In the genomic region with DNA sequence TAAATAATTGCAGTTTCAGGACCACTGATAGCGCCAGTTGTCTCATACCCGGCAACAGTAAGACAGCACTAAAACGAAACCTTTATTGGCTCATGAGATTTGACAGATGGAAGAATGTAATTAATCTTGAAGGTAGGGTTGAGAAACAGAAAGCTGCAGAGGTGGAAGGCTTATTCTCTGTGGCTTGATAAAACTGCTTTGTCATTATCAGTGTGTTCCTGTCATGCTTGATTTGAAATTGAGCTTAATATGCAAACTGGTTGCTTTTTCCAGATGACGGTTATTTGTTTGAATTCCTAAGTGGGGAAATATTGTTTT, we compare ENCODE assay signal across 8 cellular contexts. TPM values are rescaled to one million over a fixed set of nuclear protein-coding genes. Genes with fewer than 3 reads are reported as not detected.
DNase-seq lines count a peak whose midpoint lies in the region; ATAC-seq and TF ChIP-seq lines count a peak whose summit lies in the region.

No MANE protein-coding gene starts in this region.

- H3K36me3 Mint-ChIP-seq in activated B cell treated with CpG ODN at 0.5 μM for 24 hours (ENCODE audit: low read depth) (peaks cover 48% of the 10 kb centered on the region), osteocyte (ENCODE audit: unreplicated experiment) (no peaks in the 10 kb centered on the region)

- H3K4me1 Mint-ChIP-seq in activated B cell treated with CpG ODN at 0.5 μM for 24 hours (peaks cover 59% of the 10 kb centered on the region), osteocyte (ENCODE audit: unreplicated experiment) (peaks cover 42% of the 10 kb centered on the region)

- no peaks in the 10 kb centered on the region for H3K27me3 Mint-ChIP-seq in activated B cell treated with CpG ODN at 0.5 μM for 24 hours
- no peaks in the 10 kb centered on the region for H3K27me3 Mint-ChIP-seq in osteocyte (ENCODE audit: unreplicated experiment)

- intact Hi-C loops in activated B cell treated with CpG ODN at 0.5 μM for 24 hours (cut with micrococcal nuclease): loop anchor here (2.0 to 5.0 kb wide), 3 partner anchors 21 to 278 kb away; a partner anchor contains a TSS

- peaks cover 12% of the 10 kb centered on the region; the same call in 1 of the 2 replicates for H3K36me3 ChIP-seq in Karpas-422 (ENCODE audit: insufficient read depth, low read length)

- CTCF ChIA-PET in activated B cell treated with CpG ODN at 0.5 μM for 24 hours (lab: Charles Lee): interaction anchor here (0.7 to 2.6 kb wide), 6 partner anchors 18 to 76 kb away, joined by 3 to 13 read pairs (median 4); a partner anchor contains a TSS

- H3K4me2 ChIP-seq in Karpas-422 (ENCODE audit: low read depth, low read length, poor library complexity, severe bottlenecking): peak overlapping the region; percentile 88

- DNase-seq in DMS 273 (lab: John Stamatoyannopoulos, UW; ENCODE audit: unreplicated experiment): peak; percentile 84
- DNase-seq in Karpas-422: peak; percentile 78
- no peak for DNase-seq in activated B cell treated with CpG ODN at 0.5 μM for 24 hours
- peak; percentile 69 for DNase-seq in fibroblast of pulmonary artery (ENCODE audit: low read depth)
- DNase-seq in osteocyte (ENCODE audit: extremely low spot score, unreplicated experiment): no peak
- no peak for DNase-seq in DMS153 (lab: John Stamatoyannopoulos, UW)

- POLR2A ChIA-PET in activated B cell treated with CpG ODN at 0.5 μM for 24 hours (lab: Charles Lee): interaction anchor here (0.6 to 1.5 kb wide), 4 partner anchors 26 to 171 kb away, joined by 3 to 14 read pairs (median 4); a partner anchor contains a TSS

- H3K27ac Mint-ChIP-seq in activated B cell treated with CpG ODN at 0.5 μM for 24 hours: peak overlapping the region; percentile 95
- H3K27ac Mint-ChIP-seq in osteocyte (ENCODE audit: unreplicated experiment): peak overlapping the region; percentile 97

- peak overlapping the region; percentile 89 for H3K9ac ChIP-seq in Karpas-422 (ENCODE audit: low read length)

- H2AFZ ChIP-seq in Karpas-422 (ENCODE audit: low read length): no peak overlapping the region

- peaks cover 41% of the 10 kb centered on the region for H3K79me2 ChIP-seq in Karpas-422 (ENCODE audit: low read length)

- H4K20me1 ChIP-seq in Karpas-422 (ENCODE audit: insufficient read depth, low read depth, low read length): 0 out of 2 replicates have a peak, but pooled peaks cover 3% of the 10 kb centered on the region

- peak overlapping the region; percentile 73 for H3K27ac ChIP-seq in Karpas-422 (ENCODE audit: low read length)

- H3K4me3 ChIP-seq in Karpas-422 (ENCODE audit: low read length) (peak overlapping the region; percentile 80), fibroblast of pulmonary artery (replicated peaks; ENCODE audit: low read depth, low read length) (peak overlapping the region; percentile 85)

- H3K4me3 Mint-ChIP-seq in activated B cell treated with CpG ODN at 0.5 μM for 24 hours (peak overlapping the region; percentile 98), osteocyte (ENCODE audit: unreplicated experiment) (peak overlapping the region; percentile 94)

- no peaks in the 10 kb centered on the region for H3K9me3 ChIP-seq in Karpas-422 (ENCODE audit: low read length)

- no peaks in the 10 kb centered on the region for H3K27me3 ChIP-seq in Karpas-422 (ENCODE audit: low read length)

- TF ChIP-seq CTCF in activated B cell treated with CpG ODN at 0.5 μM for 24 hours (IDR thresholded peaks at IDR 0.05): no peak
- TF ChIP-seq CTCF in fibroblast of pulmonary artery (IDR thresholded peaks at IDR 0.05; ENCODE audit: low read length, missing control alignments): no peak
- no peak for TF ChIP-seq CTCF in osteocyte (IDR thresholded peaks at IDR 0.05)

- H3K9me2 ChIP-seq in Karpas-422 (replicated peaks; ENCODE audit: insufficient read depth, low read length): no peaks in the 10 kb centered on the region

- peaks cover 41% of the 10 kb centered on the region for H3K4me1 ChIP-seq in Karpas-422 (ENCODE audit: low read length)

- ATAC-seq in activated B cell treated with CpG ODN at 0.5 μM for 24 hours (ENCODE audit: low read depth) (peak; percentile 12), GM21576 (IDR thresholded peaks at IDR 0.05; ENCODE audit: unreplicated experiment) (no peak), GM19467 (IDR thresholded peaks at IDR 0.05; ENCODE audit: unreplicated experiment) (no peak)

- H3K9me3 Mint-ChIP-seq in activated B cell treated with CpG ODN at 0.5 μM for 24 hours (no peaks in the 10 kb centered on the region), osteocyte (ENCODE audit: unreplicated experiment) (no peaks in the 10 kb centered on the region)

RNA-seq across cellular contexts. Expression of a gene that starts 1.3 kb away (rescaled TPM):
- 53.1 and 59.9 TPM in 2 replicates for total RNA-seq in Karpas-422 (2014; rRNA removed; shearing (Covaris generic); ENCODE audit: low replicate concordance)
- 71.5 and 75.6 TPM in 2 replicates for total RNA-seq in activated B cell treated with CpG ODN at 0.5 μM for 24 hours
- total RNA-seq in osteocyte: 63.2 and 67.1 TPM in 2 replicates

RNA-seq across cellular contexts. Expression of a gene that starts 36.9 kb away (rescaled TPM):
- not detected in 2 replicates for total RNA-seq in Karpas-422 (2014; rRNA removed; shearing (Covaris generic); ENCODE audit: low replicate concordance)
- 0.10 and 0.20 TPM in 2 replicates for total RNA-seq in activated B cell treated with CpG ODN at 0.5 μM for 24 hours
- 487 and 510 TPM in 2 replicates for total RNA-seq in osteocyte

Comparison
In these comparisons a context has a peak if more than half of its experiments do, and no peak if none do; other contexts are left out.
1. DNase-seq: peak in DMS 273 (single experiment), Karpas-422 (single experiment) and fibroblast of pulmonary artery (single experiment); none in activated B cell treated with CpG ODN at 0.5 μM for 24 hours (single experiment), osteocyte (single experiment) and DMS153 (single experiment).
2. RNA of a gene that starts 36.9 kb away (total RNA-seq): 487 to 510 TPM in osteocyte; 0.10 to 0.20 TPM in activated B cell treated with CpG ODN at 0.5 μM for 24 hours and not detected in Karpas-422; every median in the first group is over 100 times any median in the second.